ENCODE assay signal across 1 cellular context in the genomic region with DNA sequence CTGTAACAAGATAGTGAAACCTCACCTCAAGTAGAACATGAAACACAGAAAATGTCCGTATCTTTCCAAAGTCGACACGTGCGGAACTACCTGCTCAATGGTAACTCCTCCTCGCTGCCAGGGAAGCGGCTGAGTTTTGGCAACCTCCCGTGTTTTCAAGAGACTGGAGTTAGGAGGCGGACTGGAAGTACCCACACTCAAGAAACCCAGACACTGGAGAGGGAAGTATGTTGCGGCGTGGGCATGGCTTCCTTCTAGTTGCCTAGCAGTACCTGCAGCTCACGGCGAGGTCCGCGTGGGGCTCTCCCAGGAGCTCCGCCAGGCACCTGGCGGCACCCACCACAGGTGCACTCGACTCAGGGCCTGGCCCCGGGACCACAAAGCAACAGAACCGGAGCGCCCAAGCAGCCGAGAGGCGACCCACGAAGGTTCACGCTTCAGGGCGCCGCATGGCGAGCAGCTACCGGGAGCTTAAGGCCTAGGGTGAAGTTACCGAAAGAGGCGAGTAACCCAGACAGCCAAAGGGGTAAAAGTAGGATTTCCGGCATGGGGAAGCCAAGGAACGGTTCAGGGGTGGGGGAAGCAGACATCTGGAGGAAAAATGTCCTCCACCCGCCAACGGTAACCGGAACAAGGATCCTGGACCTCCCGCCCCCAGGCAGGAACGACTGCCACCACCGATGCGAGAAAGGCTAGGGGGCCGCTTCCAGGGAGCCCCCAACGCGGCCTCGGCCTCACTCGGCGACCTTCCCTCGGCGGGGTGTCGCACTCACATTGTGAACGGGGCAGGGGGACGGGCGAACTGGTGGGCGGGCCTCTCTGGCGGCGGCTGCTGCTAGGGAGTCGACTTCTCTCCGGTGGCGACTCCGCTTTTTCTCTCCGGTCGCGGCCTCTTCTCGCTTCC.
TF ChIP-seq lines count a peak whose summit lies in the region.

No MANE protein-coding gene starts in this region.

TF ChIP-seq in K562, 482 proteins besides CTCF, POLR2A, EP300 and RAD21 (continued from another document and continues in another):
- TF ChIP-seq BACH1 (tag; IDR thresholded peaks at IDR 0.05), result no peak
- TF ChIP-seq TAF9B (IDR thresholded peaks at IDR 0.05; ENCODE audit: partially characterized antibody), result peak; percentile 40
- TF ChIP-seq FOXP4 (CRISPR knock-in tag; IDR thresholded peaks at IDR 0.05; ENCODE audit: borderline replicate concordance), result 0 out of 2 replicates have a peak, but pooled peaks have one; percentile 43
- TF ChIP-seq, protein P1, sequence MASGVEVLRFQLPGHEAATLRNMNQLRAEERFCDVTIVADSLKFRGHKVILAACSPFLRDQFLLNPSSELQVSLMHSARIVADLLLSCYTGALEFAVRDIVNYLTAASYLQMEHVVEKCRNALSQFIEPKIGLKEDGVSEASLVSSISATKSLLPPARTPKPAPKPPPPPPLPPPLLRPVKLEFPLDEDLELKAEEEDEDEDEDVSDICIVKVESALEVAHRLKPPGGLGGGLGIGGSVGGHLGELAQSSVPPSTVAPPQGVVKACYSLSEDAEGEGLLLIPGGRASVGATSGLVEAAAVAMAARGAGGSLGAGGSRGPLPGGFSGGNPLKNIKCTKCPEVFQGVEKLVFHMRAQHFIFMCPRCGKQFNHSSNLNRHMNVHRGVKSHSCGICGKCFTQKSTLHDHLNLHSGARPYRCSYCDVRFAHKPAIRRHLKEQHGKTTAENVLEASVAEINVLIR (CRISPR knock-in tag; IDR thresholded peaks at IDR 0.05), result no peak
- TF ChIP-seq, protein P2, sequence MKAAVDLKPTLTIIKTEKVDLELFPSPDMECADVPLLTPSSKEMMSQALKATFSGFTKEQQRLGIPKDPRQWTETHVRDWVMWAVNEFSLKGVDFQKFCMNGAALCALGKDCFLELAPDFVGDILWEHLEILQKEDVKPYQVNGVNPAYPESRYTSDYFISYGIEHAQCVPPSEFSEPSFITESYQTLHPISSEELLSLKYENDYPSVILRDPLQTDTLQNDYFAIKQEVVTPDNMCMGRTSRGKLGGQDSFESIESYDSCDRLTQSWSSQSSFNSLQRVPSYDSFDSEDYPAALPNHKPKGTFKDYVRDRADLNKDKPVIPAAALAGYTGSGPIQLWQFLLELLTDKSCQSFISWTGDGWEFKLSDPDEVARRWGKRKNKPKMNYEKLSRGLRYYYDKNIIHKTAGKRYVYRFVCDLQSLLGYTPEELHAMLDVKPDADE (conservative IDR thresholded peaks at IDR 0.05; ENCODE audit: control insufficient read depth, low read depth, low read length), result 0 out of 2 replicates have a peak, but pooled peaks have one; percentile 23
- TF ChIP-seq, protein P3, sequence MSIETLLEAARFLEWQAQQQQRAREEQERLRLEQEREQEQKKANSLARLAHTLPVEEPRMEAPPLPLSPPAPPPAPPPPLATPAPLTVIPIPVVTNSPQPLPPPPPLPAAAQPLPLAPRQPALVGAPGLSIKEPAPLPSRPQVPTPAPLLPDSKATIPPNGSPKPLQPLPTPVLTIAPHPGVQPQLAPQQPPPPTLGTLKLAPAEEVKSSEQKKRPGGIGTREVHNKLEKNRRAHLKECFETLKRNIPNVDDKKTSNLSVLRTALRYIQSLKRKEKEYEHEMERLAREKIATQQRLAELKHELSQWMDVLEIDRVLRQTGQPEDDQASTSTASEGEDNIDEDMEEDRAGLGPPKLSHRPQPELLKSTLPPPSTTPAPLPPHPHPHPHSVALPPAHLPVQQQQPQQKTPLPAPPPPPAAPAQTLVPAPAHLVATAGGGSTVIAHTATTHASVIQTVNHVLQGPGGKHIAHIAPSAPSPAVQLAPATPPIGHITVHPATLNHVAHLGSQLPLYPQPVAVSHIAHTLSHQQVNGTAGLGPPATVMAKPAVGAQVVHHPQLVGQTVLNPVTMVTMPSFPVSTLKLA (conservative IDR thresholded peaks at IDR 0.05), result peak; percentile 32 to 50; a peak in 2 of 4 replicates
- TF ChIP-seq HDAC2 (IDR thresholded peaks at IDR 0.05), result 0 out of 2 replicates have a peak, but pooled peaks have one; percentile 16
- no peak for TF ChIP-seq ZNF134 (CRISPR knock-in tag; conservative IDR thresholded peaks at IDR 0.05)
- 0 out of 2 replicates have a peak, but pooled peaks have one; percentile 67 for TF ChIP-seq ERF (CRISPR knock-in tag; IDR thresholded peaks at IDR 0.05)
- peak in 1 of 2 experiments; percentile 4 for TF ChIP-seq E2F6 (IDR thresholded peaks at IDR 0.05; ENCODE audit: borderline replicate concordance in 1 of 2, extremely low read depth in 1 of 2, insufficient read depth in 1 of 2, insufficient read length in 1 of 2, low read depth in 1 of 2, low read length in 1 of 2, poor library complexity in 1 of 2, severe bottlenecking in 1 of 2)
- peak; percentile 65 for TF ChIP-seq RBM22 (IDR thresholded peaks at IDR 0.05; ENCODE audit: low read depth, low read length, poor library complexity, severe bottlenecking)
- TF ChIP-seq ZNF609 (CRISPR knock-in tag; IDR thresholded peaks at IDR 0.05; ENCODE audit: borderline replicate concordance), result peak; percentile 0; the same call in 1 of the 2 replicates
- peak; percentile 30 for TF ChIP-seq TAF1 (IDR thresholded peaks at IDR 0.05; ENCODE audit: control insufficient read depth, extremely low read depth, insufficient read depth, low read length, severe bottlenecking)
- TF ChIP-seq UBTF (IDR thresholded peaks at IDR 0.05; ENCODE audit: borderline replicate concordance in 1 of 2, low read depth in 2 of 2, low read length in 2 of 2), result peak; percentile 50 to 74; a peak in 1 of 4 replicates
- 0 out of 2 replicates have a peak, but pooled peaks have one; percentile 22 for TF ChIP-seq CHD2 (IDR thresholded peaks at IDR 0.05; ENCODE audit: low read depth, low read length)
- TF ChIP-seq BRD4 (IDR thresholded peaks at IDR 0.05), result no peak; the same call in 1 of the 2 replicates
- TF ChIP-seq FIP1L1 (IDR thresholded peaks at IDR 0.05; ENCODE audit: low read depth, low read length, poor library complexity, severe bottlenecking), result peak; percentile 74
- TF ChIP-seq KAT7 (CRISPR knock-in tag; IDR thresholded peaks at IDR 0.05; ENCODE audit: borderline replicate concordance), result peak; percentile 77
- peak; percentile 14; the same call in 1 of the 2 replicates for TF ChIP-seq HES1 (IDR thresholded peaks at IDR 0.05; ENCODE audit: low read depth)
- 0 out of 2 replicates have a peak, but pooled peaks have one; percentile 23 for TF ChIP-seq RFX1 (IDR thresholded peaks at IDR 0.05)
- TF ChIP-seq MTA2 (IDR thresholded peaks at IDR 0.05; ENCODE audit: low read depth), result no peak
- peak; percentile 74 for TF ChIP-seq TAF7 (tag; IDR thresholded peaks at IDR 0.05)
- 0 out of 2 replicates have a peak, but pooled peaks have one; percentile 59 for TF ChIP-seq GTF2F1 (IDR thresholded peaks at IDR 0.05; ENCODE audit: low read depth, low read length)
- TF ChIP-seq TGIF2 (CRISPR knock-in tag; IDR thresholded peaks at IDR 0.05), result peak; percentile 67; the same call in 1 of the 2 replicates
- no peak for TF ChIP-seq PPARD (CRISPR knock-in tag; IDR thresholded peaks at IDR 0.05)
- TF ChIP-seq USF1 (CRISPR knock-in tag; IDR thresholded peaks at IDR 0.05), result peak; percentile 28; the same call in 1 of the 2 replicates
- TF ChIP-seq PRPF4 (IDR thresholded peaks at IDR 0.05; ENCODE audit: insufficient read depth, low read depth, low read length, poor library complexity, severe bottlenecking), result peak; percentile 67
- peak; percentile 67; the same call in 1 of the 2 replicates for TF ChIP-seq SRSF3 (IDR thresholded peaks at IDR 0.05; ENCODE audit: insufficient read depth, low read length)
- peak; percentile 38; the same call in 1 of the 2 replicates for TF ChIP-seq LARP7 (IDR thresholded peaks at IDR 0.05)
